In genomic region chr12:6384499-6385436, GRCh38 we compare ENCODE assay signal across 9 cellular contexts. TPM values are rescaled to one million over a fixed set of nuclear protein-coding genes. Genes with fewer than 3 reads are reported as not detected.
DNase-seq lines count a peak whose midpoint lies in the region; ATAC-seq and TF ChIP-seq lines count a peak whose summit lies in the region.
"Had no signal": no experiment of that assay in that cellular context is flagged by ENCODE, and none has a peak within 500 bp of the region (broad histone marks: within the 10 kb centered on the region; RNA-seq: fewer than 3 reads in every experiment).

No MANE protein-coding gene starts in this region.

- H3K27me3 ChIP-seq in H7 (ENCODE audit: control insufficient read depth, insufficient read depth, low read length) = peaks cover 26% of the 10 kb centered on the region
- H3K27me3 ChIP-seq in breast epithelium = no peaks in the 10 kb centered on the region
- no peaks in the 10 kb centered on the region for H3K27me3 ChIP-seq in left lung

- H3K4me1 ChIP-seq in breast epithelium (peaks cover 0 to 7% of the 10 kb centered on the region in 2 donors), left lung (peaks cover 20 to 74% of the 10 kb centered on the region in 2 donors)

- H3K4me3 ChIP-seq in H7 (ENCODE audit: insufficient read depth, low read depth, low read length) = no peak overlapping the region
- peak overlapping the region; percentile 89 to 92 (median 89) for H3K4me3 ChIP-seq in breast epithelium
- H3K4me3 ChIP-seq in left lung = peak overlapping the region; percentile 86 to 99

- no peaks in the 10 kb centered on the region for H3K9me3 ChIP-seq in breast epithelium
- no peaks in the 10 kb centered on the region for H3K9me3 ChIP-seq in left lung

- H3K36me3 ChIP-seq in H7 (replicated peaks; ENCODE audit: control insufficient read depth, insufficient read depth, low read length) = 0 out of 2 replicates have a peak, but pooled peaks cover 1% of the 10 kb centered on the region
- H3K36me3 ChIP-seq in breast epithelium = no peaks in the 10 kb centered on the region
- H3K36me3 ChIP-seq in left lung = peaks cover 0 to 40% of the 10 kb centered on the region in 2 donors

- DNase-seq in H7 (peak; percentile 46), breast epithelium (ENCODE audit: low spot score in 2 of 2) (no peak), left lung (peak in 1 of 2 donors; percentile 78), substantia nigra (lab: John Stamatoyannopoulos, UW) (no peak), NCI-H1092 treated with DMSO at 0.1 percent for 48 hours (lab: John Stamatoyannopoulos, UW) (no peak), DMS 273 treated with DMSO at 0.1 percent for 48 hours (lab: John Stamatoyannopoulos, UW) (no peak), D341Med (ENCODE audit: low spot score) (no peak)
- DNase-seq: central memory CD4-positive, alpha-beta T cell had no signal

- intact Hi-C loops in breast epithelium (cut with DNase I; ENCODE audit: low total_unique reads) (no loop called here), left lung (cut with DNase I) (no loop called here)

- TF ChIP-seq CTCF in breast epithelium (IDR thresholded peaks at IDR 0.05) (no peak), left lung (IDR thresholded peaks at IDR 0.05) (no peak)

- TF ChIP-seq POLR2A in breast epithelium (IDR thresholded peaks at IDR 0.05) = no peak

- H3K27ac ChIP-seq in breast epithelium = peak overlapping the region; percentile 96 to 98
- H3K27ac ChIP-seq in left lung = peak overlapping the region; percentile 86 to 94
- H3K27ac ChIP-seq in substantia nigra (ENCODE audit: low read depth, low read length, poor library complexity, severe bottlenecking) = peak overlapping the region; percentile 68

- ATAC-seq in left lung (peak; percentile 27), HG02970 (IDR thresholded peaks at IDR 0.05; ENCODE audit: low FRiP score, unreplicated experiment) (no peak)

RNA-seq across cellular contexts. Expression of gene LTBR, which starts 0.8 kb away (rescaled TPM):
- total RNA-seq in H7 (2014; rRNA removed; shearing (Covaris generic)) = 2.5 and 3.6 TPM in 2 replicates
- 100 to 1,000 TPM in 2 of 3 donors, 10 to 100 TPM in 1; 90.1 to 115 (median 108) TPM for total RNA-seq in breast epithelium
- 100 to 1,000 TPM; 149 to 153 TPM for total RNA-seq in left lung

RNA-seq across cellular contexts. Expression of gene SCNN1A, which starts 9.4 kb away (rescaled TPM):
- total RNA-seq in H7 (2014; rRNA removed; shearing (Covaris generic)) = 28.5 and 41.7 TPM in 2 replicates
- 100 to 1,000 TPM in 1 of 3 donors, 10 to 100 TPM in 1, 1 to 10 TPM in 1; 1.3 to 175 (median 93.7) TPM for total RNA-seq in breast epithelium
- total RNA-seq in left lung = 100 to 1,000 TPM; 196 to 212 TPM

RNA-seq across cellular contexts. Expression of gene TNFRSF1A, which starts 42.9 kb away (rescaled TPM):
- 83.5 and 84.6 TPM in 2 replicates for total RNA-seq in H7 (2014; rRNA removed; shearing (Covaris generic))
- 100 to 1,000 TPM; 232 to 256 (median 238) TPM for total RNA-seq in breast epithelium
- 100 to 1,000 TPM; 155 to 211 TPM for total RNA-seq in left lung

RNA-seq across cellular contexts. Expression of gene CD27, which starts 60.0 kb away (rescaled TPM):
- total RNA-seq in H7 (2014; rRNA removed; shearing (Covaris generic)) = not detected in 2 replicates
- total RNA-seq in breast epithelium (1 to 10 TPM in 2 of 3 donors, under 1 TPM in 1; 0.64 to 4.3 (median 2.6) TPM), left lung (1 to 10 TPM; 1.4 to 1.6 TPM)

Comparison
In these comparisons a context has a peak if more than half of its experiments do, and no peak if none do; other contexts are left out.
1. RNA of gene LTBR, which starts 0.8 kb away (total RNA-seq): 149 to 153 TPM in left lung and 90.1 to 115 TPM in breast epithelium; 2.5 to 3.6 TPM in H7; every median in the first group is over 10 times any median in the second.
2. Peak in every context shown above with its lines, with median percentiles within 50 percentile points of each other: H3K27ac ChIP-seq.